ENCODE assay signal across 25 cellular contexts in the genomic region with DNA sequence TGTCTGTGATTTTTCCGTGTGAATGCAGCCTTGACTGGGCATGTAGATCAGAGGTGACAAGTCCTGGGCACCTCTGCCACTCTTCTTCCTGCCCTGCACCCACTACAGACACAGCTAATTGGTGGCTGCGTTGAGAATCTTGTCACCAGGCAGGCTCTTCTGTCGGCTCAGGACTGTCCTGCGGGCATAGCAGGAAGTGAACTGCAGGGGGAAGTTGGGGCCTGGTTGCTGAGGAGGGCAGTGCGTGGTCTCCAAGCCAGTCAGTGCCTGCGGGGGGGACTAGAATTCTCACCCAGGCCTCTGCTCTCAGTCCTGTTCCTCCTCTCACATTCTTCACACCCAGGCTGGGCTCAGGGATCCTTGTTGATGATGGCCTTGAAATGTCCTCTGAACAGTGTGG. TPM values are rescaled to one million over a fixed set of nuclear protein-coding genes. Genes with fewer than 3 reads are reported as not detected.
"Had no signal": no experiment of that assay in that cellular context is flagged by ENCODE, and none has a peak within 500 bp of the region (broad histone marks: within the 10 kb centered on the region; RNA-seq: fewer than 3 reads in every experiment).

No MANE protein-coding gene starts in this region.

- FAIRE-seq: urothelium cell line had no signal

- H3K4me1 ChIP-seq: foreskin keratinocyte, sigmoid colon, transverse colon had no signal

- DNase-seq: activated CD4-positive, alpha-beta memory T cell treated with anti-CD3 and anti-CD28 coated beads for 36 hours; activated CD4-positive, alpha-beta T cell treated with anti-CD3 and anti-CD28 coated beads for 4 hours; activated CD4-positive, CD25-positive, alpha-beta regulatory T cell; activated gamma-delta T cell; activated naive CD4-positive, alpha-beta T cell treated with anti-CD3 and anti-CD28 coated beads, Interleukin-2, amount 50 U/mL, for 16 hours; activated T-cell treated with anti-CD3 and anti-CD28 coated beads, Interleukin-2, amount 50 U/mL, for 72 hours; aorta; caudate nucleus; effector CD4-positive, alpha-beta T cell; foreskin keratinocyte; glutamatergic neuron; left ventricle myocardium superior; mammary epithelial cell; midbrain; natural killer cell; sigmoid colon; stimulated activated CD4-positive, alpha-beta T cell treated with anti-CD3 and anti-CD28 coated beads, Interleukin-15, amount 100 ng/mL, for 24 hours; transverse colon had no signal

- H3K4me3 Mint-ChIP-seq: activated CD4-positive, alpha-beta memory T cell treated with anti-CD3 and anti-CD28 coated beads for 36 hours; activated T-cell treated with anti-CD3 and anti-CD28 coated beads, Interleukin-2, amount 50 U/mL, for 72 hours; brain; dendritic cell treated with granulocyte-macrophage colony-stimulating factor and Interleukin-4, amounts not matched to agents 40 ng/mL and 50 ng/mL, for 4 days; natural killer cell; stimulated activated memory B cell treated with anti-CD40 and anti-IgM and Interleukin-4, amounts not matched to agents 10 μg/mL and 1 μg/mL and 100 μg/mL, for 72 hours had no signal

- H3K4me1 Mint-ChIP-seq: brain had no signal

- H3K9me3 Mint-ChIP-seq: activated CD4-positive, alpha-beta memory T cell treated with anti-CD3 and anti-CD28 coated beads for 36 hours; activated T-cell treated with anti-CD3 and anti-CD28 coated beads, Interleukin-2, amount 50 U/mL, for 72 hours; dendritic cell treated with granulocyte-macrophage colony-stimulating factor and Interleukin-4, amounts not matched to agents 40 ng/mL and 50 ng/mL, for 4 days; natural killer cell had no signal

- H3K9me3 ChIP-seq: transverse colon had no signal

- H3K36me3 Mint-ChIP-seq: activated CD4-positive, alpha-beta memory T cell treated with anti-CD3 and anti-CD28 coated beads for 36 hours; natural killer cell; stimulated activated memory B cell treated with anti-CD40 and anti-IgM and Interleukin-4, amounts not matched to agents 10 μg/mL and 1 μg/mL and 100 μg/mL, for 72 hours had no signal

- H3K4me2 ChIP-seq: hepatocyte, smooth muscle cell had no signal

- H3K27me3 ChIP-seq: hepatocyte had no signal

- H3K27ac Mint-ChIP-seq: activated CD4-positive, alpha-beta memory T cell treated with anti-CD3 and anti-CD28 coated beads for 36 hours; activated T-cell treated with anti-CD3 and anti-CD28 coated beads, Interleukin-2, amount 50 U/mL, for 72 hours; brain; dendritic cell treated with granulocyte-macrophage colony-stimulating factor and Interleukin-4, amounts not matched to agents 40 ng/mL and 50 ng/mL, for 4 days; natural killer cell; stimulated activated memory B cell treated with anti-CD40 and anti-IgM and Interleukin-4, amounts not matched to agents 10 μg/mL and 1 μg/mL and 100 μg/mL, for 72 hours had no signal

- H3K27ac ChIP-seq: foreskin keratinocyte, hepatocyte, sigmoid colon, transverse colon had no signal

- H2AFZ ChIP-seq: hepatocyte had no signal

- H3K79me2 ChIP-seq: hepatocyte had no signal

- H3K27me3 Mint-ChIP-seq: activated CD4-positive, alpha-beta memory T cell treated with anti-CD3 and anti-CD28 coated beads for 36 hours; brain had no signal

- H3K36me3 ChIP-seq: sigmoid colon, transverse colon had no signal

- H3K4me3 ChIP-seq: hepatocyte, sigmoid colon, smooth muscle cell, transverse colon had no signal

RNA-seq across cellular contexts. Expression of a gene that starts 50.5 kb away (rescaled TPM):
- total RNA-seq: foreskin keratinocyte, mammary epithelial cell, natural killer cell, osteoblast had no signal
